2 cellular contexts compared by ENCODE assay signal in the genomic region with DNA sequence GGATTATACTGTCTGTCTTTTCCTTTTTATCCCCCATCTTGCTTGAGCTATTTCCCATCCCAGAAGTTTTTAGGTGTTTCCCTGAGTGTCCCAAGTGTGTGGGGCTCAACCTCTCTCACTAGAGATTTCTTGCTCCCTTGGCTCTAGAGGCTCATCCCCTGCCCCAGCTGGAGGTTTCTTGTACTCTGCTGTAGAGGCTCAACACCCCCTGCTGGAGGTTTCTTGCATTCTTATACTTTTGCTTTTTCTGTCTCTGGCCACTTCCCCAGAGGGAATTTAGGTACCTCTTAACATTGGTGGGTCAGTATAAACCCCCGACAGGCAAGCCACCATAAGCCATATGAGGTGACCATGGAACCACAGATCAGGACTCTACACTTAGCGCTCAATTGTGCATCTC.
TF ChIP-seq lines count a peak whose summit lies in the region.

No MANE protein-coding gene starts in this region.

TF ChIP-seq in HCT116, 20 proteins besides CTCF, POLR2A, EP300 and RAD21 (continued from another document):
- TF ChIP-seq, protein P1, sequence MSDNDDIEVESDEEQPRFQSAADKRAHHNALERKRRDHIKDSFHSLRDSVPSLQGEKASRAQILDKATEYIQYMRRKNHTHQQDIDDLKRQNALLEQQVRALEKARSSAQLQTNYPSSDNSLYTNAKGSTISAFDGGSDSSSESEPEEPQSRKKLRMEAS (IDR thresholded peaks at IDR 0.05): no peak
- TF ChIP-seq YY1 (IDR thresholded peaks at IDR 0.05; ENCODE audit: extremely low read depth, insufficient replicate concordance, low read depth, low read length): no peak
- TF ChIP-seq EGR1 (IDR thresholded peaks at IDR 0.05; ENCODE audit: low read depth): no peak

TF ChIP-seq in liver, 16 proteins besides CTCF, POLR2A, EP300 and RAD21 (continued from another document):
- TF ChIP-seq, protein P2, sequence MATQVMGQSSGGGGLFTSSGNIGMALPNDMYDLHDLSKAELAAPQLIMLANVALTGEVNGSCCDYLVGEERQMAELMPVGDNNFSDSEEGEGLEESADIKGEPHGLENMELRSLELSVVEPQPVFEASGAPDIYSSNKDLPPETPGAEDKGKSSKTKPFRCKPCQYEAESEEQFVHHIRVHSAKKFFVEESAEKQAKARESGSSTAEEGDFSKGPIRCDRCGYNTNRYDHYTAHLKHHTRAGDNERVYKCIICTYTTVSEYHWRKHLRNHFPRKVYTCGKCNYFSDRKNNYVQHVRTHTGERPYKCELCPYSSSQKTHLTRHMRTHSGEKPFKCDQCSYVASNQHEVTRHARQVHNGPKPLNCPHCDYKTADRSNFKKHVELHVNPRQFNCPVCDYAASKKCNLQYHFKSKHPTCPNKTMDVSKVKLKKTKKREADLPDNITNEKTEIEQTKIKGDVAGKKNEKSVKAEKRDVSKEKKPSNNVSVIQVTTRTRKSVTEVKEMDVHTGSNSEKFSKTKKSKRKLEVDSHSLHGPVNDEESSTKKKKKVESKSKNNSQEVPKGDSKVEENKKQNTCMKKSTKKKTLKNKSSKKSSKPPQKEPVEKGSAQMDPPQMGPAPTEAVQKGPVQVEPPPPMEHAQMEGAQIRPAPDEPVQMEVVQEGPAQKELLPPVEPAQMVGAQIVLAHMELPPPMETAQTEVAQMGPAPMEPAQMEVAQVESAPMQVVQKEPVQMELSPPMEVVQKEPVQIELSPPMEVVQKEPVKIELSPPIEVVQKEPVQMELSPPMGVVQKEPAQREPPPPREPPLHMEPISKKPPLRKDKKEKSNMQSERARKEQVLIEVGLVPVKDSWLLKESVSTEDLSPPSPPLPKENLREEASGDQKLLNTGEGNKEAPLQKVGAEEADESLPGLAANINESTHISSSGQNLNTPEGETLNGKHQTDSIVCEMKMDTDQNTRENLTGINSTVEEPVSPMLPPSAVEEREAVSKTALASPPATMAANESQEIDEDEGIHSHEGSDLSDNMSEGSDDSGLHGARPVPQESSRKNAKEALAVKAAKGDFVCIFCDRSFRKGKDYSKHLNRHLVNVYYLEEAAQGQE (IDR thresholded peaks at IDR 0.05): no peak
